In genomic region chr10:112362833-112363232, GRCh38 we compare ENCODE assay signal across 1 cellular context.
TF ChIP-seq lines count a peak whose summit lies in the region.

No MANE protein-coding gene starts in this region.

TF ChIP-seq in K562, 482 proteins besides CTCF, POLR2A, EP300 and RAD21 (continued from another document):
- TF ChIP-seq, protein P1, sequence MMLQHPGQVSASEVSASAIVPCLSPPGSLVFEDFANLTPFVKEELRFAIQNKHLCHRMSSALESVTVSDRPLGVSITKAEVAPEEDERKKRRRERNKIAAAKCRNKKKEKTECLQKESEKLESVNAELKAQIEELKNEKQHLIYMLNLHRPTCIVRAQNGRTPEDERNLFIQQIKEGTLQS (IDR thresholded peaks at IDR 0.05) = peak; percentile 27; the same call in 1 of the 2 replicates
- TF ChIP-seq, protein P1 (CRISPR knock-in tag; conservative IDR thresholded peaks at IDR 0.05) = no peak
- TF ChIP-seq ZNF766 (CRISPR knock-in tag; conservative IDR thresholded peaks at IDR 0.05) = no peak
- TF ChIP-seq ZNF589 (CRISPR knock-in tag; IDR thresholded peaks at IDR 0.05; ENCODE audit: low read depth) = no peak
- 0 out of 2 replicates have a peak, but pooled peaks have one; percentile 24 for TF ChIP-seq FOSL1 (tag; conservative IDR thresholded peaks at IDR 0.05)
